In genomic region chr4:1978226-1978625, GRCh38 we compare ENCODE assay signal across 18 cellular contexts.
"Had no signal": no experiment of that assay in that cellular context is flagged by ENCODE, and none has a peak within 500 bp of the region (broad histone marks: within the 10 kb centered on the region; RNA-seq: fewer than 3 reads in every experiment).

No MANE protein-coding gene starts in this region.

- H3K4me1 ChIP-seq: ascending aorta, right atrium auricular region had no signal

- H3K9me3 ChIP-seq: ascending aorta, esophagus muscularis mucosa, heart right ventricle, right atrium auricular region, transverse colon had no signal

- ATAC-seq: heart right ventricle; left ventricle myocardium superior; naive thymus-derived CD4-positive, alpha-beta T cell; T-helper 17 cell had no signal

- H3K27me3 ChIP-seq: ascending aorta, esophagus muscularis mucosa, heart right ventricle, right atrium auricular region, transverse colon had no signal

- FAIRE-seq: endothelial cell of umbilical vein had no signal

- H3K27ac ChIP-seq: ascending aorta, esophagus muscularis mucosa, heart right ventricle, right atrium auricular region, transverse colon, WERI-Rb-1 had no signal

- H3K4me3 ChIP-seq: ascending aorta, esophagus muscularis mucosa, heart right ventricle, right atrium auricular region, transverse colon had no signal

- DNase-seq: activated CD4-positive, alpha-beta T cell treated with anti-CD3 and anti-CD28 coated beads, Interleukin-2, amount 50 U/mL, for 4 hours; activated effector memory CD4-positive, alpha-beta T cell treated with Interleukin-2 at 50 U/mL for 16 hours; activated naive CD4-positive, alpha-beta T cell treated with anti-CD3 and anti-CD28 coated beads, Interleukin-2, amount 50 U/mL, for 16 hours; activated T-cell treated with anti-CD3 and anti-CD28 coated beads, Interleukin-2, amount 50 U/mL, for 48 hours; cerebellar nuclear complex; effector CD8-positive, alpha-beta T cell; heart right ventricle; left ventricle myocardium superior; mesenchymal stem cell; naive thymus-derived CD4-positive, alpha-beta T cell; nucleus accumbens; T-helper 17 cell; transverse colon; WERI-Rb-1 had no signal
